18 cellular contexts compared by ENCODE assay signal in the genomic region with DNA sequence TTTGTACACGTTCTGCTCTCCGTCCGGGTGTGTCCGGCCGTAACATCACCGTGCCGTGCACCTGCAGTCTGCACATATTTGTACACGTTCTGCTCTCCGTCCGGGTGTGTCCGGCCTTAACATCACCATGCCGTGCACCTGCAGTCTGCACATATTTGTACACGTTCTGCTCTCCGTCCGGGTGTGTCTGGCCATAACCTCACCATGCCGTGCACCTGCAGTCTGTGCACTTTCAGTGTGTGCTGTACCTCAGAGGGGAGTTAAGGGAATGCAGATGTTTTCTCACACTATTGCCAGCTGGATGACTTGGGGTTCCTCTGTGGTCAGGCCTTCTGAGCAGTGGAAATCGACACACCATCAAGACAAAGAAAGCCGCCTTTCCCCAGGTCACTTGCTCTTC. TPM values are rescaled to one million over a fixed set of nuclear protein-coding genes. Genes with fewer than 3 reads are reported as not detected.
A peak's percentile ranks its signal among the peaks of the same experiment; 100 is the strongest.
DNase-seq lines count a peak whose midpoint lies in the region; ATAC-seq, FAIRE-seq and TF ChIP-seq lines count a peak whose summit lies in the region.
"Had no signal": no experiment of that assay in that cellular context is flagged by ENCODE, and none has a peak within 500 bp of the region (broad histone marks: within the 10 kb centered on the region; RNA-seq: fewer than 3 reads in every experiment).

No MANE protein-coding gene starts in this region.

- ATAC-seq in right cardiac atrium (no peak), heart right ventricle (no peak), HG02973 (IDR thresholded peaks at IDR 0.05; ENCODE audit: unreplicated experiment) (no peak)
- peak; percentile 25 to 60 for ATAC-seq in stimulated activated naive B cell treated with anti-CD40 and anti-IgM and Interleukin-4, amounts not matched to agents 10 μg/mL and 1 μg/mL and 100 μg/mL, for 72 hours (replicated peaks)

- DNase-seq in right cardiac atrium (peak in 2 of 3 donors; percentile 1 to 9), heart right ventricle (no peak), MM.1S (peak; percentile 86), bronchial epithelial cell (ENCODE audit: low read depth) (no peak), substantia nigra (lab: John Stamatoyannopoulos, UW) (no peak), glutamatergic neuron (no peak)
- DNase-seq in stimulated activated naive B cell treated with anti-CD40 and anti-IgM and Interleukin-4, amounts not matched to agents 10 μg/mL and 1 μg/mL and 100 μg/mL, for 72 hours: no peak
- DNase-seq: 8988T; AML-193; C1 segment of cervical spinal cord; CD4-positive, alpha-beta T cell; DND-41; GF-D8; HCEC 1CT; IMR-90 had no signal

- peaks cover 42% of the 10 kb centered on the region in 2 donors for H3K27me3 Mint-ChIP-seq in stimulated activated naive B cell treated with anti-CD40 and anti-IgM and Interleukin-4, amounts not matched to agents 10 μg/mL and 1 μg/mL and 100 μg/mL, for 72 hours
- H3K27me3 Mint-ChIP-seq in glutamatergic neuron (ENCODE audit: unreplicated experiment): peaks cover 9% of the 10 kb centered on the region

- H3K4me1 ChIP-seq in right cardiac atrium (ENCODE audit: control insufficient read depth, insufficient read depth, low read length): no peaks in the 10 kb centered on the region
- peaks cover 0 to 6% (median 5%) of the 10 kb centered on the region in 9 donors for H3K4me1 ChIP-seq in heart right ventricle
- H3K4me1 ChIP-seq in MM.1S (ENCODE audit: low read length): no peaks in the 10 kb centered on the region

- H4K20me1 ChIP-seq in MM.1S (ENCODE audit: insufficient read depth, low read length): no peaks in the 10 kb centered on the region

- H3K4me3 ChIP-seq in right cardiac atrium (ENCODE audit: low read length) (no peak overlapping the region), heart right ventricle (no peak overlapping the region), MM.1S (ENCODE audit: low read length) (no peak overlapping the region), bronchial epithelial cell (ENCODE audit: low read depth, low read length) (no peak overlapping the region)

- H3K27ac Mint-ChIP-seq in stimulated activated naive B cell treated with anti-CD40 and anti-IgM and Interleukin-4, amounts not matched to agents 10 μg/mL and 1 μg/mL and 100 μg/mL, for 72 hours: no peak overlapping the region
- H3K27ac Mint-ChIP-seq in glutamatergic neuron (ENCODE audit: unreplicated experiment): no peak overlapping the region
- H3K27ac Mint-ChIP-seq: CD4-positive, alpha-beta T cell had no signal

- H3K4me2 ChIP-seq in MM.1S (ENCODE audit: low read depth, low read length): peak overlapping the region; percentile 20; the same call in 1 of the 2 replicates

- H3K36me3 ChIP-seq in heart right ventricle (no peaks in the 10 kb centered on the region), MM.1S (replicated peaks; ENCODE audit: insufficient read depth, low read length) (no peaks in the 10 kb centered on the region), bronchial epithelial cell (ENCODE audit: control insufficient read depth, insufficient read depth, low read length) (no peaks in the 10 kb centered on the region)

- peak; percentile 93 for FAIRE-seq in bronchial epithelial cell (lab: Jason Lieb, UNC)
- FAIRE-seq: GM19239 had no signal

- H3K4me1 Mint-ChIP-seq in stimulated activated naive B cell treated with anti-CD40 and anti-IgM and Interleukin-4, amounts not matched to agents 10 μg/mL and 1 μg/mL and 100 μg/mL, for 72 hours: peaks cover 7 to 8% of the 10 kb centered on the region in 2 donors
- no peaks in the 10 kb centered on the region for H3K4me1 Mint-ChIP-seq in glutamatergic neuron (ENCODE audit: low read depth, unreplicated experiment)

- peaks cover 5% of the 10 kb centered on the region; the same call in 1 of the 2 replicates for H3F3A ChIP-seq in MM.1S (ENCODE audit: insufficient read depth, low read length)

- H3K27ac ChIP-seq in right cardiac atrium (ENCODE audit: low read length): no peak overlapping the region
- no peak overlapping the region for H3K27ac ChIP-seq in heart right ventricle
- peak overlapping the region; percentile 50; the same call in 1 of the 2 replicates for H3K27ac ChIP-seq in MM.1S (ENCODE audit: low read length)
- no peak overlapping the region for H3K27ac ChIP-seq in substantia nigra (ENCODE audit: low read depth, low read length, poor library complexity, severe bottlenecking)

- intact Hi-C loops in right cardiac atrium (cut with DNase I): no loop called here
- intact Hi-C loops in heart right ventricle (cut with DNase I): no loop called here

- WGBS in right cardiac atrium: 94% methylated on average over 18 of the region's 18 CpGs
- WGBS in heart right ventricle, 2 donors: 92 to 94% methylated on average over 18 of the region's 18 CpGs

- peaks cover 6% of the 10 kb centered on the region in 2 donors for H3K9me3 Mint-ChIP-seq in stimulated activated naive B cell treated with anti-CD40 and anti-IgM and Interleukin-4, amounts not matched to agents 10 μg/mL and 1 μg/mL and 100 μg/mL, for 72 hours
- H3K9me3 Mint-ChIP-seq in glutamatergic neuron (ENCODE audit: unreplicated experiment): no peaks in the 10 kb centered on the region
- H3K9me3 Mint-ChIP-seq: CD4-positive, alpha-beta T cell had no signal

- no peak for TF ChIP-seq CTCF in heart right ventricle (IDR thresholded peaks at IDR 0.05)
- TF ChIP-seq CTCF in MM.1S (IDR thresholded peaks at IDR 0.05; ENCODE audit: low read length): no peak
- TF ChIP-seq CTCF in bronchial epithelial cell (IDR thresholded peaks at IDR 0.05; ENCODE audit: insufficient read depth, low read length, severe bottlenecking): no peak
- TF ChIP-seq CTCF in glutamatergic neuron (IDR thresholded peaks at IDR 0.05; ENCODE audit: partially characterized antibody, unreplicated experiment): no peak

- H3K9ac ChIP-seq in MM.1S (ENCODE audit: low read length): no peak overlapping the region

- H2AFZ ChIP-seq in MM.1S (ENCODE audit: low read length): peak overlapping the region; percentile 39; the same call in 1 of the 2 replicates

- H3K36me3 Mint-ChIP-seq in stimulated activated naive B cell treated with anti-CD40 and anti-IgM and Interleukin-4, amounts not matched to agents 10 μg/mL and 1 μg/mL and 100 μg/mL, for 72 hours: peaks cover 0 to 4% of the 10 kb centered on the region in 2 donors
- H3K36me3 Mint-ChIP-seq in glutamatergic neuron (ENCODE audit: unreplicated experiment): peaks cover 21% of the 10 kb centered on the region

- H3K27me3 ChIP-seq in right cardiac atrium (ENCODE audit: control insufficient read depth, insufficient read depth) (no peaks in the 10 kb centered on the region), heart right ventricle (peaks cover 0 to 26% (median 12%) of the 10 kb centered on the region in 7 donors), MM.1S (replicated peaks; ENCODE audit: insufficient read depth, low read length) (peaks cover 52% of the 10 kb centered on the region), bronchial epithelial cell (ENCODE audit: control insufficient read depth, insufficient read depth, low read length) (peaks cover 1% of the 10 kb centered on the region)

- no peak overlapping the region for H3K4me3 Mint-ChIP-seq in stimulated activated naive B cell treated with anti-CD40 and anti-IgM and Interleukin-4, amounts not matched to agents 10 μg/mL and 1 μg/mL and 100 μg/mL, for 72 hours
- H3K4me3 Mint-ChIP-seq in glutamatergic neuron (ENCODE audit: unreplicated experiment): no peak overlapping the region
- H3K4me3 Mint-ChIP-seq: CD4-positive, alpha-beta T cell had no signal

- no peaks in the 10 kb centered on the region for H3K9me3 ChIP-seq in right cardiac atrium (ENCODE audit: control insufficient read depth, low read length)
- H3K9me3 ChIP-seq in heart right ventricle: peaks cover 0 to 29% (median 2%) of the 10 kb centered on the region in 11 donors
- no peaks in the 10 kb centered on the region for H3K9me3 ChIP-seq in MM.1S (replicated peaks; ENCODE audit: insufficient read depth, low read length)

- no peaks in the 10 kb centered on the region for H3K9me2 ChIP-seq in MM.1S (replicated peaks; ENCODE audit: insufficient read depth, low read length)

- no peaks in the 10 kb centered on the region for H3K79me2 ChIP-seq in MM.1S (ENCODE audit: low read length)

RNA-seq across cellular contexts. Expression of a gene that starts 4.2 kb away (rescaled TPM):
- total RNA-seq in right cardiac atrium: not detected
- polyA plus RNA-seq in right cardiac atrium: not detected
- total RNA-seq in heart right ventricle: not detected
- polyA plus RNA-seq in heart right ventricle: not detected
- not detected in 2 replicates for total RNA-seq in bronchial epithelial cell
- not detected for total RNA-seq in glutamatergic neuron (ENCODE audit: unreplicated experiment)
- total RNA-seq: CD4-positive, alpha-beta T cell; H4; IMR-90 had no signal
- polyA plus RNA-seq: IMR-90 had no signal

RNA-seq across cellular contexts. Expression of a gene that starts 31.4 kb away (rescaled TPM):
- total RNA-seq in right cardiac atrium (under 1 TPM in 3 of 4 donors, not detected in 1; 0.14 to 0.71 (median 0.14) TPM), heart right ventricle (1 to 10 TPM in 1 of 10 donors, under 1 TPM in 5, not detected in 4; 0.11 to 1.6 (median 0.37) TPM), bronchial epithelial cell (under 0.01 TPM in 1 of 2 replicates, not detected in the other), glutamatergic neuron (ENCODE audit: unreplicated experiment) (not detected)
- polyA plus RNA-seq in right cardiac atrium (1.2 TPM), heart right ventricle (under 1 TPM; 0.03 to 0.07 TPM)
- total RNA-seq: IMR-90 had no signal

RNA-seq across cellular contexts. Expression of a gene that starts 35.9 kb away (rescaled TPM):
- total RNA-seq in right cardiac atrium: under 1 TPM; 0.29 to 0.62 (median 0.53) TPM
- 0.63 TPM for polyA plus RNA-seq in right cardiac atrium
- under 1 TPM in 2 of 10 donors, not detected in 8; 0.16 to 0.42 TPM for total RNA-seq in heart right ventricle
- polyA plus RNA-seq in heart right ventricle: under 1 TPM; 0.16 to 0.37 TPM
- total RNA-seq in bronchial epithelial cell: 0.26 and 1.4 TPM in 2 replicates
- 0.34 TPM for total RNA-seq in glutamatergic neuron (ENCODE audit: unreplicated experiment)
- total RNA-seq: CD4-positive, alpha-beta T cell had no signal

RNA-seq across cellular contexts. Expression of a gene that starts 41.3 kb away (rescaled TPM):
- total RNA-seq in right cardiac atrium: under 1 TPM in 1 of 4 donors, not detected in 3; 0.06 TPM
- not detected for polyA plus RNA-seq in right cardiac atrium
- under 1 TPM in 1 of 10 donors, not detected in 9; 0.11 TPM for total RNA-seq in heart right ventricle
- not detected for polyA plus RNA-seq in heart right ventricle
- total RNA-seq in bronchial epithelial cell: not detected in 2 replicates
- not detected for total RNA-seq in glutamatergic neuron (ENCODE audit: unreplicated experiment)
- total RNA-seq: CD4-positive, alpha-beta T cell; H4; IMR-90 had no signal
- polyA plus RNA-seq: IMR-90 had no signal

Comparison
In these comparisons a context has a peak if more than half of its experiments do, and no peak if none do; other contexts are left out.
1. DNase-seq: peak in right cardiac atrium (2 of 3) and MM.1S (single experiment); none in heart right ventricle (0 of 2), bronchial epithelial cell (single experiment), stimulated activated naive B cell treated with anti-CD40 and anti-IgM and Interleukin-4, amounts not matched to agents 10 μg/mL and 1 μg/mL and 100 μg/mL, for 72 hours (single experiment), substantia nigra (0 of 49) and glutamatergic neuron (single experiment).
2. ATAC-seq: peak in stimulated activated naive B cell treated with anti-CD40 and anti-IgM and Interleukin-4, amounts not matched to agents 10 μg/mL and 1 μg/mL and 100 μg/mL, for 72 hours (2 of 2); none in right cardiac atrium (0 of 2), heart right ventricle (0 of 8) and HG02973 (single experiment).